In the genomic region with DNA sequence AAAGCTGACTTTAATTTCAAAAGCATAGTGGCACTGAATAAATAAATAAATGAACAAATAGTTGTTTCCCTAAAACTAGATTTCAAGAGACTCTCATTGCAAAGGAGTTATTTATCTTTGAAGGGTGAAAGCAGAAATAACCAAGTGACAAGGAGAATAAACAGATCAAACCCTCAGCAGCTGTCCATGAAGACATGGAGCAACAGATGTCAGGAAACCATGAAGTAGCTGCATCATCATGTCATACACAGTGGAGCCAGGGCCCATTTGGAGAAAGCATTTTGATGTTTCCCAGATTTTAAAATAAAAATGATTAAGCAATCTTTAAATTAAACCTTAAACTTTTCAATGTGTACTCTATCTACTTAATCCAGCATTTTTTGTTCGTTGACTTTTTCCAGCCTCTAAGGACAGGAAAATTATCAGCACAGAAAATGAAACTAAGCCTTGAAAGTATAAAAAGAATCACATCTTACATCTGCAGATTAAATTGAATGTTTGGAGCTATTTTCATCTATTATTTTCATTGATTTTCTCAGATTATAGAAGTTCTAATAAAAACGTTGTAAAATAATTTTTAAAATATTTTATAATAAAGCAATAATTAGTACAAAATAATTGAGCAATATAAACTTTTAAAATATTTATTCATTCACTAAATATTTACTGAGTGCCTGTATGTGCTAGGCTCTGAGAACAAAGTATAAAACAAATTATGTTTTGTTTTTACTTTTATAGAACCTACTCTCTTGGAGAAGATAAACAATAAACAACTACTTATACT, we compare ENCODE assay signal across 22 cellular contexts.
DNase-seq lines count a peak whose midpoint lies in the region; ATAC-seq, FAIRE-seq and TF ChIP-seq lines count a peak whose summit lies in the region.
"Had no signal": no experiment of that assay in that cellular context is flagged by ENCODE, and none has a peak within 500 bp of the region (broad histone marks: within the 10 kb centered on the region; RNA-seq: fewer than 3 reads in every experiment).

No MANE protein-coding gene starts in this region.

- peak; percentile 64 for DNase-seq in DMS53 (lab: John Stamatoyannopoulos, UW)
- DNase-seq in DMS53 treated with DMSO at 0.1 percent for 48 hours (lab: John Stamatoyannopoulos, UW; ENCODE audit: unreplicated experiment): no peak
- DNase-seq in MV-4-11 (lab: John Stamatoyannopoulos, UW): peak; percentile 15
- no peak for DNase-seq in pancreas
- no peak for DNase-seq in T-helper 1 cell
- no peak for DNase-seq in medulla oblongata (ENCODE audit: extremely low spot score)
- no peak for DNase-seq in NCI-H128 (lab: John Stamatoyannopoulos, UW; ENCODE audit: unreplicated experiment)
- DNase-seq: ACHN; CD4-positive, alpha-beta memory T cell; EL; Karpas-422; NCI-H1092 treated with DMSO at 0.1 percent for 48 hours; NCI-H146; NCI-H2029; NCI-H446; SIG-M5; T-cell had no signal

- TF ChIP-seq CTCF in pancreas (IDR thresholded peaks at IDR 0.05): no peak

- no peak overlapping the region for H3K27ac ChIP-seq in pancreas
- H3K27ac ChIP-seq: 22Rv1; BLaER1 treated with 17β-estradiol and CSF1 and Interleukin-3, amounts not matched to agents 10 nM and 100 nM; RWPE1 had no signal

- H3K36me3 ChIP-seq in pancreas: no peaks in the 10 kb centered on the region
- H3K36me3 ChIP-seq: BLaER1 treated with 17β-estradiol and CSF1 and Interleukin-3, amounts not matched to agents 10 nM and 100 nM had no signal

- intact Hi-C loops in pancreas (cut with DNase I): no loop called here

- FAIRE-seq in TTC549 (lab: Jason Lieb, UNC) (peak; percentile 53), pancreas (lab: Jason Lieb, UNC) (peak; percentile 20)

- no peaks in the 10 kb centered on the region for H3K9me3 ChIP-seq in pancreas

- WGBS in pancreas, 2 donors: 37 to 57% methylated on average over 2 of the region's 2 CpGs

- no peaks in the 10 kb centered on the region for H3K4me1 ChIP-seq in pancreas
- H3K4me1 ChIP-seq: BLaER1 treated with 17β-estradiol and CSF1 and Interleukin-3, amounts not matched to agents 10 nM and 100 nM had no signal

- H3K4me3 ChIP-seq in pancreas: no peak overlapping the region
- H3K4me3 ChIP-seq: BLaER1 treated with 17β-estradiol and CSF1 and Interleukin-3, amounts not matched to agents 10 nM and 100 nM had no signal

- no peaks in the 10 kb centered on the region for H3K27me3 ChIP-seq in pancreas
- H3K27me3 ChIP-seq: BLaER1 treated with 17β-estradiol and CSF1 and Interleukin-3, amounts not matched to agents 10 nM and 100 nM had no signal

- no peak for ATAC-seq in pancreas
- ATAC-seq: SK-N-SH treated with all-trans-retinoic acid at 6 μM for 48 hours, T-cell had no signal

Comparison
In these comparisons a context has a peak if more than half of its experiments do, and no peak if none do; other contexts are left out.
1. DNase-seq: peak in DMS53 (single experiment) and MV-4-11 (single experiment); none in DMS53 treated with DMSO at 0.1 percent for 48 hours (single experiment), pancreas (0 of 6), T-helper 1 cell (0 of 5), medulla oblongata (single experiment) and NCI-H128 (single experiment).